Comparison of ENCODE assay signal across 7 cellular contexts in genomic region chr3:3827111-3827510, GRCh38. TPM values are rescaled to one million over a fixed set of nuclear protein-coding genes. Genes with fewer than 3 reads are reported as not detected.
"Had no signal": no experiment of that assay in that cellular context is flagged by ENCODE, and none has a peak within 500 bp of the region (broad histone marks: within the 10 kb centered on the region; RNA-seq: fewer than 3 reads in every experiment).

No MANE protein-coding gene starts in this region.

- H3K4me3 ChIP-seq: GM23248 had no signal

- H2AFZ ChIP-seq: GM23248 had no signal

- H3K4me3 Mint-ChIP-seq: H9, IgD-negative memory B cell had no signal

- H3K9ac ChIP-seq: GM23248 had no signal

- DNase-seq: GM23248, GOT3, H9, HCEC 1CT, KBM-7 had no signal

- H3K27ac Mint-ChIP-seq: IgD-negative memory B cell had no signal

- H3K27me3 Mint-ChIP-seq: IgD-negative memory B cell had no signal

- ATAC-seq: HepG2 had no signal

- H3K9me3 Mint-ChIP-seq: IgD-negative memory B cell had no signal

- H3K27ac ChIP-seq: GM23248 had no signal

RNA-seq across cellular contexts. Expression of gene LRRN1, which starts 27.9 kb away (rescaled TPM):
- total RNA-seq: GM23248, HepG2 had no signal
- polyA plus RNA-seq: GM23248, HepG2 had no signal
